Comparison of ENCODE assay signal across 14 cellular contexts in the genomic region with DNA sequence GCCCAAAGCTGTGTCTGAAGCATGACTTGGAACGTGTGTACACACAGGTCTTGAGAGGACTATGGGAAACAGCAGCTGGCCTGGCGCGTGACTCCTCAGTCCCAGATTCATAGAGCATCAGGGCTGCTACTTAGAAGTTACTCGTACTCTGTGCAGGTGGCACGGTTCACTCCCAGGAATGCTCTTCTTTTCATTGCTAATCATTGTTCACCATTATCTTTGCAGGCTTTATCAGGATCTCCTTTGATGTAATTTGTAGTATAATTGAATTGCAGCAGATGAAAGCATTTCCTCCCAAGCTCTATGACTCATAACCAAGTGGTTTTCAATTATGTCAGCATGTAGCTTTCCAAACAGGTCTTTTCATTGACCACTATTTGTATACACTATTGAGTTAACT.
A peak's percentile ranks its signal among the peaks of the same experiment; 100 is the strongest.
DNase-seq lines count a peak whose midpoint lies in the region; ATAC-seq and TF ChIP-seq lines count a peak whose summit lies in the region.
"Had no signal": no experiment of that assay in that cellular context is flagged by ENCODE, and none has a peak within 500 bp of the region (broad histone marks: within the 10 kb centered on the region; RNA-seq: fewer than 3 reads in every experiment).

No MANE protein-coding gene starts in this region.

- CTCF ChIA-PET in HEK293 (lab: Yijun Ruan, JAX): no interaction called here

- H3K9me3 ChIP-seq in HEK293 (ENCODE audit: control insufficient read depth, insufficient read depth, low read depth, low read length) (no peaks in the 10 kb centered on the region), body of pancreas (no peaks in the 10 kb centered on the region), heart right ventricle (no peaks in the 10 kb centered on the region)
- H3K9me3 ChIP-seq: testis had no signal

- H3K79me2 ChIP-seq in mesendoderm (ENCODE audit: control insufficient read depth, insufficient read depth, low read length): no peaks in the 10 kb centered on the region

- H3K27ac ChIP-seq in HEK293 (ENCODE audit: extremely low read depth, low read depth, low read length): no peak overlapping the region
- H3K27ac ChIP-seq in body of pancreas: peak overlapping the region in 1 of 4 donors; percentile 1
- no peak overlapping the region for H3K27ac ChIP-seq in mesendoderm (ENCODE audit: low read depth, low read length)
- no peak overlapping the region for H3K27ac ChIP-seq in heart right ventricle
- H3K27ac ChIP-seq: testis had no signal

- H2AK5ac ChIP-seq in mesendoderm (ENCODE audit: low read length): no peak overlapping the region

- no peak overlapping the region for H3K56ac ChIP-seq in mesendoderm (ENCODE audit: low read length)

- H2BK15ac ChIP-seq in mesendoderm (replicated peaks; ENCODE audit: low read depth): no peak overlapping the region

- H3K36me3 ChIP-seq in HEK293 (ENCODE audit: control insufficient read depth in 2 of 2, insufficient read depth in 1 of 2, low read length in 2 of 2): no peaks in the 10 kb centered on the region
- no peaks in the 10 kb centered on the region for H3K36me3 ChIP-seq in body of pancreas (replicated peaks in 1 of 2; ENCODE audit: insufficient read depth in 1 of 2, low read depth in 2 of 2)
- H3K36me3 ChIP-seq in mesendoderm (ENCODE audit: control insufficient read depth, insufficient read depth, low read length): no peaks in the 10 kb centered on the region
- H3K36me3 ChIP-seq in heart right ventricle: no peaks in the 10 kb centered on the region

- no peak overlapping the region for H4K5ac ChIP-seq in mesendoderm (ENCODE audit: low read length)

- H3K27me3 ChIP-seq in body of pancreas: no peaks in the 10 kb centered on the region
- no peaks in the 10 kb centered on the region for H3K27me3 ChIP-seq in mesendoderm (ENCODE audit: insufficient read depth, low read length, poor library complexity)
- no peaks in the 10 kb centered on the region for H3K27me3 ChIP-seq in heart right ventricle
- H3K27me3 ChIP-seq: testis had no signal

- TF ChIP-seq POLR2A in body of pancreas (IDR thresholded peaks at IDR 0.05): no peak

- no peak overlapping the region for H2BK5ac ChIP-seq in mesendoderm (ENCODE audit: low read length)

- intact Hi-C loops in body of pancreas (cut with DNase I) (no loop called here), heart right ventricle (cut with DNase I) (loop anchor here in 1 of 10 donors (5.0 kb wide), 1 partner anchor 1058 kb away; no protein-coding TSS in a partner anchor)

- POLR2A ChIA-PET in HEK293 (lab: Yijun Ruan, JAX): no interaction called here

- H3K4me1 ChIP-seq in HEK293 (ENCODE audit: control insufficient read depth, insufficient read depth, low read length) (no peaks in the 10 kb centered on the region), body of pancreas (peaks cover 4% of the 10 kb centered on the region), mesendoderm (ENCODE audit: control insufficient read depth, low read depth, low read length) (no peaks in the 10 kb centered on the region), heart right ventricle (no peaks in the 10 kb centered on the region)
- H3K4me1 ChIP-seq: testis had no signal

- no peak overlapping the region for H3K23ac ChIP-seq in mesendoderm (ENCODE audit: low read length)

- H4K8ac ChIP-seq in mesendoderm (ENCODE audit: low read depth, low read length): no peak overlapping the region

- WGBS in body of pancreas, 2 donors: 39 to 52% methylated on average over 5 of the region's 5 CpGs
- no CpG with 5 or more reads among the region's 5 CpGs for WGBS in mesendoderm (ENCODE audit: extremely low coverage, insufficient coverage, low lambda C conversion rate)
- WGBS in heart right ventricle, 2 donors: 70 to 81% methylated on average over 5 of the region's 5 CpGs

- H2BK120ac ChIP-seq in mesendoderm (ENCODE audit: low read depth, low read length): no peak overlapping the region

- TF ChIP-seq CTCF in HEK293 (tag by site-specific recombination; IDR thresholded peaks at IDR 0.05) (no peak), body of pancreas (IDR thresholded peaks at IDR 0.05) (no peak), heart right ventricle (IDR thresholded peaks at IDR 0.05) (no peak)

- H3K4me3 ChIP-seq in HEK293 (ENCODE audit: low read depth, low read length): no peak overlapping the region
- no peak overlapping the region for H3K4me3 ChIP-seq in body of pancreas
- no peak overlapping the region for H3K4me3 ChIP-seq in mesendoderm (ENCODE audit: low read length)
- H3K4me3 ChIP-seq in heart right ventricle: no peak overlapping the region
- H3K4me3 ChIP-seq: GM23338, testis had no signal

- H3K4me2 ChIP-seq in mesendoderm (ENCODE audit: low read length): no peak overlapping the region
- H3K4me2 ChIP-seq: GM23338 had no signal

- H3K18ac ChIP-seq in mesendoderm (ENCODE audit: low read length): no peak overlapping the region

- no peak overlapping the region for H3K9ac ChIP-seq in mesendoderm (ENCODE audit: low read length)

- ATAC-seq in body of pancreas (peak; percentile 84), GM19467 (IDR thresholded peaks at IDR 0.05; ENCODE audit: unreplicated experiment) (no peak), HG02884 (IDR thresholded peaks at IDR 0.05; ENCODE audit: unreplicated experiment) (no peak), heart right ventricle (no peak)
- ATAC-seq: GM23338, sciatic nerve had no signal

- H3K4ac ChIP-seq in mesendoderm (ENCODE audit: low read depth, low read length): no peak overlapping the region

- peak; percentile 37 for DNase-seq in NCI-H510A (lab: John Stamatoyannopoulos, UW)
- peak; percentile 56 to 86 (median 72) for DNase-seq in body of pancreas
- peak; percentile 27 for DNase-seq in mesendoderm
- DNase-seq in activated T-cell treated with anti-CD3 and anti-CD28 coated beads, Interleukin-2, amount 50 U/mL, for 1 hour: no peak
- DNase-seq in heart right ventricle: no peak
- DNase-seq: activated naive CD4-positive, alpha-beta T cell treated with anti-CD3 and anti-CD28 coated beads, Interleukin-2, amount 50 U/mL, for 16 hours; CD4-positive, CD25-positive, alpha-beta regulatory T cell; NCI-H1694 treated with DMSO at 0.1 percent for 48 hours; testis had no signal

- no peaks in the 10 kb centered on the region for H3K79me1 ChIP-seq in mesendoderm (ENCODE audit: low read length)

TF ChIP-seq in HEK293, 187 proteins besides CTCF, POLR2A, EP300 and RAD21:
- TF ChIP-seq TCF7L2 (IDR thresholded peaks at IDR 0.05; ENCODE audit: borderline replicate concordance, low read depth, low read length) (peak; percentile 57; the same call in 1 of the 2 replicates), ZNF654 (tag by site-specific recombination; IDR thresholded peaks at IDR 0.05; ENCODE audit: low read depth) (no peak)

Comparison
In these comparisons a context has a peak if more than half of its experiments do, and no peak if none do; other contexts are left out.
1. DNase-seq: peak in NCI-H510A (single experiment), body of pancreas (4 of 4) and mesendoderm (single experiment); none in activated T-cell treated with anti-CD3 and anti-CD28 coated beads, Interleukin-2, amount 50 U/mL, for 1 hour (single experiment) and heart right ventricle (0 of 2).